In the genomic region with DNA sequence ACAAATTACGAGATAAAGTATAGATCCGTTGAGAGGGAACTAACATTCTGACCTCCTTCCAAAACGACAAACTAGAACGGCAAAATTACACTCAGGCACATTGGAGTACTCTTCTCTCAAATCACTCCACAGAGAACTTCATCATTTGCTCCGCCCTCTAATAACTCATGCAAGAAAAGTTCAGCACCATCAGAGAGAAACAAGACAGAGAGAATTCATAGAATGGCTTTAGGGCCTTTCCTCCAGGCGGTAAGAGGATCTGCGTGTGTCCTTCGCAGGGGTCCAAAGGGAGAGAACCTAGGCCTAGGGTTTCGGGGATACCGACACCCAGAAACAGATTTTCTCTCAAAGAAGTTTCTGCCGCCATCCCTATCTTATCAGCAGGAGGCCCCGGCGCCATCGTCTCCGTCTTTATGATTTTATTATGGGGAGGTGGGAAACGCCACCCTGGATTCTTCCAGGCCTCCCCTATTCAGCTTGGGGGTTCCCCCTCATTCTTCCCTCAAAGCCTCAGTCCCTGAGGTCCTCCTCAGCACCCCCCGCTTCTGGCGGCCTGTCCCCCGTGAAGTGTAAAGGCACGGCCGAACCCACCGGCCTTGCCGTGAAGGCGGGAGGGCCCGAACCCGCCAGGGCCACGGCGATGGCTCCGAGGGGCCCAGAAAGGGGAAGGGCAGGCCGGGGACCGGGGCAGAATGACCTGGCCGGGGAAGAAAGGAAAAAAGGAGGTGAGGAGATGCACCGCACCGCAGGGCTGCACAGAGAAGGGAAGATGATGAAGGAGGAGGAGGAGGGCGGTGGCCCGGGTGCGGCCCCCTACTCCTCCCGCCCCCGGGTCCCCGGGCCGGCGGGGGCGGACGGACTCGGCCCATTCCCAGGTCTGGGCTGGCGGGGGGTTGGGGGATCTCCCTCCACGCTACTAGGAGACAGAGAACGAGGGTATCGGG, we compare ENCODE assay signal across 8 cellular contexts. TPM values are rescaled to one million over a fixed set of nuclear protein-coding genes. Genes with fewer than 3 reads are reported as not detected.
DNase-seq lines count a peak whose midpoint lies in the region; ATAC-seq and TF ChIP-seq lines count a peak whose summit lies in the region.

No MANE protein-coding gene starts in this region.

- H3K4me1 ChIP-seq in endocrine pancreas (ENCODE audit: control insufficient read depth, insufficient read depth, low read length) (peaks cover 3% of the 10 kb centered on the region), stomach (peaks cover 4 to 44% (median 33%) of the 10 kb centered on the region in 4 donors)

- H3K36me3 ChIP-seq in endocrine pancreas (ENCODE audit: control insufficient read depth, insufficient read depth, low read length) (no peaks in the 10 kb centered on the region), stomach (peaks cover 0 to 14% (median 4%) of the 10 kb centered on the region in 4 donors)

- intact Hi-C loops in stomach (cut with DNase I; ENCODE audit: low total_unique reads) = no loop called here

- TF ChIP-seq POLR2A in stomach (IDR thresholded peaks at IDR 0.05) = no peak

- H3K27me3 ChIP-seq in endocrine pancreas (ENCODE audit: control insufficient read depth, insufficient read depth, low read length) = no peaks in the 10 kb centered on the region
- no peaks in the 10 kb centered on the region for H3K27me3 ChIP-seq in stomach

- whole genome bisulfite sequencing in stomach, 5 donors = 1 to 3% (median 1%) methylated on average over 40 to 49 of the region's 49 CpGs

- H3K9me3 ChIP-seq in endocrine pancreas (ENCODE audit: control insufficient read depth, low read length) (no peaks in the 10 kb centered on the region), stomach (no peaks in the 10 kb centered on the region)

- no peak for TF ChIP-seq CTCF in stomach (IDR thresholded peaks at IDR 0.05)

- no peak for TF ChIP-seq EP300 in stomach (IDR thresholded peaks at IDR 0.05)

- ATAC-seq in HG02642 (IDR thresholded peaks at IDR 0.05; ENCODE audit: poor library complexity, unreplicated experiment) = peak; percentile 40

- H3K4me3 ChIP-seq in endocrine pancreas (ENCODE audit: control insufficient read depth, insufficient read depth, low read length) (peak overlapping the region; percentile 92), stomach (peak overlapping the region; percentile 82 to 100 (median 92))

- H3K27ac ChIP-seq in stomach = peak overlapping the region; percentile 84 to 93 (median 91)

- H3K9ac ChIP-seq in endocrine pancreas (ENCODE audit: control insufficient read depth, insufficient read depth, low read length) = peak overlapping the region; percentile 99

- DNase-seq in activated gamma-delta T cell (lab: John Stamatoyannopoulos, UW) (peak; percentile 20), activated gamma-delta T cell treated with Interleukin-2 at 50 U/mL for 16 hours (no peak), NCI-H1105 (lab: John Stamatoyannopoulos, UW) (peak; percentile 47), medulla oblongata (ENCODE audit: extremely low spot score) (peak; percentile 61), stomach (no peak)
- peak; percentile 17 for DNase-seq in activated CD4-positive, alpha-beta T cell treated with anti-CD3 and anti-CD28 coated beads for 48 hours

RNA-seq across cellular contexts. Expression of a gene that starts 0.8 kb away (rescaled TPM):
- total RNA-seq in stomach = 10 to 100 TPM; 14.0 to 39.3 (median 25.4) TPM
- 1 to 10 TPM; 2.2 to 6.8 (median 4.7) TPM for polyA plus RNA-seq in stomach

Comparison
In these comparisons a context has a peak if more than half of its experiments do, and no peak if none do; other contexts are left out.
1. DNase-seq: peak in activated gamma-delta T cell (single experiment), NCI-H1105 (single experiment), activated CD4-positive, alpha-beta T cell treated with anti-CD3 and anti-CD28 coated beads for 48 hours (single experiment) and medulla oblongata (single experiment); none in activated gamma-delta T cell treated with Interleukin-2 at 50 U/mL for 16 hours (single experiment) and stomach (single experiment).